15 cellular contexts compared by ENCODE assay signal in the genomic region with DNA sequence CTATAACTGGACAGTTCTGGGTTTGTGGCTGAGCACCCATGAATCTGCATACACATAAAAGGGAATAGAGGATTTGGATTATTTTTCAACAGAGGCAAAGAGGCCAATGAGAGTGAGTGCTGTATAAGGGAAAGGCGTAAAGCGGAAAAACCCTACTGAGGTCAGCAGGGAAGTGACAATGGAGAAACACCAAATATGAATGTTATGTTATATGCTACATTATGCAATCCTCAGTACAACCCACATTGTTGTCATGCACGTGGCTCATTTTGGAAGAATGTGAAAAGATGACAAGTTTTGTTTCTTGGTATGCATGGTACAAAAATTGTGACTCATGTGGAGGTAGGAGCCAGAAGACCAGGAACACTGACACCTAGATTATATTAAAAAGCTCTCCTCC.
DNase-seq lines count a peak whose midpoint lies in the region; ATAC-seq, FAIRE-seq and TF ChIP-seq lines count a peak whose summit lies in the region.
"Had no signal": no experiment of that assay in that cellular context is flagged by ENCODE, and none has a peak within 500 bp of the region (broad histone marks: within the 10 kb centered on the region; RNA-seq: fewer than 3 reads in every experiment).

No MANE protein-coding gene starts in this region.

- H3K27ac Mint-ChIP-seq in naive thymus-derived CD4-positive, alpha-beta T cell: no peak overlapping the region

- no peak overlapping the region for H4K5ac ChIP-seq in IMR-90 (ENCODE audit: low read depth, low read length)

- H3K4me1 ChIP-seq in IMR-90 (ENCODE audit: control insufficient read depth, insufficient read depth, low read length): no peaks in the 10 kb centered on the region
- H3K4me1 ChIP-seq in naive thymus-derived CD4-positive, alpha-beta T cell (ENCODE audit: control insufficient read depth in 2 of 2, insufficient read depth in 2 of 2, low read length in 2 of 2): no peaks in the 10 kb centered on the region
- H3K4me1 ChIP-seq: suprapubic skin had no signal

- H4K8ac ChIP-seq in IMR-90 (ENCODE audit: low read depth in 2 of 2, low read length in 2 of 2): no peak overlapping the region

- H4K91ac ChIP-seq in IMR-90 (ENCODE audit: insufficient read depth, low read depth, low read length): no peak overlapping the region

- H3K27ac ChIP-seq in IMR-90 (ENCODE audit: insufficient read depth, low read length) (no peak overlapping the region), brain microvascular endothelial cell (peak overlapping the region; percentile 56)
- H3K27ac ChIP-seq in naive thymus-derived CD4-positive, alpha-beta T cell (ENCODE audit: low read depth, low read length): no peak overlapping the region
- H3K27ac ChIP-seq: suprapubic skin had no signal

- H3K14ac ChIP-seq in IMR-90 (replicated peaks; ENCODE audit: low read depth, low read length): no peak overlapping the region

- no CpG with 5 or more reads among the region's 3 CpGs for WGBS in IMR-90 (ENCODE audit: extremely low coverage in 2 of 2, insufficient read length in 1 of 2), 2 experiments

- no peak overlapping the region for H3K4ac ChIP-seq in IMR-90 (ENCODE audit: low read depth, low read length)

- H3K18ac ChIP-seq in IMR-90 (ENCODE audit: low read depth, low read length): no peak overlapping the region

- CTCF ChIA-PET in IMR-90 (lab: Yijun Ruan, JAX): no interaction called here
- CTCF ChIA-PET in naive thymus-derived CD4-positive, alpha-beta T cell (lab: Charles Lee): no interaction called here

- no peaks in the 10 kb centered on the region for H3K9me3 Mint-ChIP-seq in naive thymus-derived CD4-positive, alpha-beta T cell

- H3K9ac ChIP-seq in IMR-90 (ENCODE audit: low read depth, low read length): no peak overlapping the region

- H3K4me3 ChIP-seq in IMR-90 (ENCODE audit: insufficient read depth, low read depth, low read length) (no peak overlapping the region), brain microvascular endothelial cell (ENCODE audit: low read depth, low read length) (no peak overlapping the region)
- H3K4me3 ChIP-seq in naive thymus-derived CD4-positive, alpha-beta T cell (ENCODE audit: low read length): no peak overlapping the region
- H3K4me3 ChIP-seq: suprapubic skin had no signal

- intact Hi-C loops in IMR-90 (cut with micrococcal nuclease): no loop called here
- intact Hi-C loops in naive thymus-derived CD4-positive, alpha-beta T cell (cut with micrococcal nuclease): no loop called here

- H3K56ac ChIP-seq in IMR-90 (ENCODE audit: extremely low read depth, insufficient read depth, low read length): no peak overlapping the region

- DNase-seq in Daoy (ENCODE audit: low read depth): peak; percentile 64
- peak; percentile 78 for DNase-seq in IMR-90
- DNase-seq in brain microvascular endothelial cell: peak; percentile 78
- no peak for DNase-seq in naive thymus-derived CD4-positive, alpha-beta T cell
- DNase-seq in SIG-M5 treated with dmso at 0.1 percent for 504 hours (lab: John Stamatoyannopoulos, UW; ENCODE audit: unreplicated experiment): no peak
- no peak for DNase-seq in HTR-8/SVneo (ENCODE audit: insufficient read length, low spot score)
- no peak for DNase-seq in amygdala (lab: John Stamatoyannopoulos, UW)
- no peak for DNase-seq in GM13976 (ENCODE audit: low spot score)
- DNase-seq: aorta, midbrain, NCI-H2171 treated with DMSO at 0.1 percent for 48 hours, OCI-M1, retina, T-helper 9 cell had no signal

- no TSS peak for BruUV-seq in IMR-90 (replicated peaks; lab: Mats Ljungman, UMichigan)

- no peak overlapping the region for H2BK20ac ChIP-seq in IMR-90 (ENCODE audit: low read depth, low read length)

- H3K4me3 Mint-ChIP-seq in naive thymus-derived CD4-positive, alpha-beta T cell: no peak overlapping the region

- no peaks in the 10 kb centered on the region for H3K4me1 Mint-ChIP-seq in naive thymus-derived CD4-positive, alpha-beta T cell

- H2AK9ac ChIP-seq in IMR-90 (replicated peaks; ENCODE audit: low read depth, low read length, poor library complexity): no peak overlapping the region

- no peak for TF ChIP-seq POLR2A in IMR-90 (IDR thresholded peaks at IDR 0.05; ENCODE audit: low read depth, low read length)

- no peaks in the 10 kb centered on the region for H3K27me3 ChIP-seq in IMR-90 (ENCODE audit: control insufficient read depth, insufficient read depth, low read length)
- no peaks in the 10 kb centered on the region for H3K27me3 ChIP-seq in brain microvascular endothelial cell (replicated peaks)
- no peaks in the 10 kb centered on the region for H3K27me3 ChIP-seq in naive thymus-derived CD4-positive, alpha-beta T cell (ENCODE audit: control insufficient read depth in 2 of 2, insufficient read depth in 2 of 2, low read length in 2 of 2)
- H3K27me3 ChIP-seq: suprapubic skin had no signal

- no peak overlapping the region for H2BK5ac ChIP-seq in IMR-90 (ENCODE audit: low read depth, low read length, poor library complexity, severe bottlenecking)

- ATAC-seq in IMR-90 (ENCODE audit: low read depth): peak; percentile 54
- ATAC-seq in naive thymus-derived CD4-positive, alpha-beta T cell: peak; percentile 49

- dilution Hi-C loops in IMR-90 (cut with HindIII; ENCODE audit: low sequenced_read_pairs, unreplicated experiment): no loop called here

- no peak overlapping the region for H2BK15ac ChIP-seq in IMR-90 (ENCODE audit: low read depth, low read length)

- no peaks in the 10 kb centered on the region for H3K27me3 Mint-ChIP-seq in naive thymus-derived CD4-positive, alpha-beta T cell

- POLR2A ChIA-PET in IMR-90 (lab: Charles Lee; ENCODE audit: unreplicated experiment): no interaction called here
- POLR2A ChIA-PET in naive thymus-derived CD4-positive, alpha-beta T cell (lab: Charles Lee): no interaction called here

- no peak overlapping the region for H3K4me2 ChIP-seq in IMR-90 (ENCODE audit: low read depth, low read length)

- H3K36me3 ChIP-seq in IMR-90 (ENCODE audit: control insufficient read depth, insufficient read depth, low read length): peaks cover 14% of the 10 kb centered on the region
- H3K36me3 ChIP-seq in brain microvascular endothelial cell (replicated peaks): no peaks in the 10 kb centered on the region
- H3K36me3 ChIP-seq in naive thymus-derived CD4-positive, alpha-beta T cell (ENCODE audit: control insufficient read depth in 2 of 3, insufficient read depth in 3 of 3, low read length in 3 of 3): peaks cover 3 to 44% (median 5%) of the 10 kb centered on the region in 3 experiments

- no peak for FAIRE-seq in HTR-8/SVneo (lab: Jason Lieb, UNC)

- H4K20me1 ChIP-seq in IMR-90 (ENCODE audit: insufficient read depth, low read length): no peaks in the 10 kb centered on the region

- H3K23ac ChIP-seq in IMR-90 (ENCODE audit: low read depth, low read length): no peak overlapping the region

- TF ChIP-seq CTCF in IMR-90 (conservative IDR thresholded peaks at IDR 0.05; ENCODE audit: low read depth, low read length) (no peak), brain microvascular endothelial cell (IDR thresholded peaks at IDR 0.05; ENCODE audit: low read depth, low read length, missing control alignments) (no peak), GM13976 (IDR thresholded peaks at IDR 0.05; ENCODE audit: borderline replicate concordance, control extremely low read depth, extremely low read depth, insufficient read depth, missing control alignments) (no peak)

- H3K36me3 Mint-ChIP-seq in naive thymus-derived CD4-positive, alpha-beta T cell: peaks cover 29 to 75% (median 55%) of the 10 kb centered on the region in 5 donors

- H2BK120ac ChIP-seq in IMR-90 (ENCODE audit: low read depth, low read length): no peak overlapping the region

- no peak overlapping the region for H2AFZ ChIP-seq in IMR-90 (replicated peaks; ENCODE audit: low read length, poor library complexity)

- no peak for TF ChIP-seq RAD21 in IMR-90 (IDR thresholded peaks at IDR 0.05; ENCODE audit: low read length)

- H3K9me3 ChIP-seq in IMR-90 (ENCODE audit: control insufficient read depth, insufficient read depth, low read length): no peaks in the 10 kb centered on the region
- H3K9me3 ChIP-seq in naive thymus-derived CD4-positive, alpha-beta T cell (ENCODE audit: control insufficient read depth in 2 of 3, low read length in 3 of 3): no peaks in the 10 kb centered on the region
- H3K9me3 ChIP-seq: suprapubic skin had no signal

- no peaks in the 10 kb centered on the region for H3K79me1 ChIP-seq in IMR-90 (ENCODE audit: low read depth in 1 of 2, low read length in 2 of 2)

- in situ Hi-C loops in IMR-90 (cut with MboI; ENCODE audit: low sequenced_read_pairs): no loop called here
- in situ Hi-C loops in brain microvascular endothelial cell (cut with HindIII; ENCODE audit: low pct_ligation_motif_present, low sequenced_read_pairs): no loop called here
- in situ Hi-C loops in GM13976 (cut with MboI; ENCODE audit: low sequenced_read_pairs, unreplicated experiment): no loop called here

- no peaks in the 10 kb centered on the region for H3K9me1 ChIP-seq in IMR-90 (ENCODE audit: insufficient read depth, low read length)

- no peak overlapping the region for H2AK5ac ChIP-seq in IMR-90 (ENCODE audit: low read depth, low read length)

TF ChIP-seq in IMR-90, 13 proteins besides CTCF, POLR2A, EP300 and RAD21:
- TF ChIP-seq MAFK (IDR thresholded peaks at IDR 0.05; ENCODE audit: low read depth, low read length) (no peak), BHLHE40 (IDR thresholded peaks at IDR 0.05; ENCODE audit: low read depth, low read length) (peak; percentile 86), CEBPB (IDR thresholded peaks at IDR 0.05; ENCODE audit: low read depth, low read length) (peak; percentile 95)

Comparison
In these comparisons a context has a peak if more than half of its experiments do, and no peak if none do; other contexts are left out.
1. DNase-seq: peak in Daoy (single experiment), IMR-90 (single experiment) and brain microvascular endothelial cell (single experiment); none in naive thymus-derived CD4-positive, alpha-beta T cell (0 of 9), SIG-M5 treated with dmso at 0.1 percent for 504 hours (single experiment), HTR-8/SVneo (single experiment), amygdala (0 of 56) and GM13976 (single experiment).